Comparison of ENCODE assay signal across 8 cellular contexts in the genomic region with DNA sequence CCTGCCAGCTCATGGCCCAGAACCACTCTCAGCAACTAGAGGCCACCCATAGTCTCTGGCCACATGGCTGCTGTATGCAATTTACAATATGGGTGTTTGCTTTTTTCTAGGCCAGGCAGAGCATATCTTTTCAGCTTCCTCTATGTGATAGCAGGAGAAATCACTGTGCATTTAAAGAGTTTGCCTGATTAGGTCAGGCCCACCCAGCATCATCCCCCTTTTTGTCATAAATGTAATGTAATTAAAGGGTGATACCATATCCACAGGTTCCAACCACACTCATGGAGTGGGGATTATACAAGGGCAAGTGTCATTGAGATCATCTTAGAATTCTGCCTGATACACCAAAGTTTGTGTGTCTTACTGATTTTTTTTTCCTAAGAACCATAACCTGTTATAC.
"Had no signal": no experiment of that assay in that cellular context is flagged by ENCODE, and none has a peak within 500 bp of the region (broad histone marks: within the 10 kb centered on the region; RNA-seq: fewer than 3 reads in every experiment).

No MANE protein-coding gene starts in this region.

- H3K27ac Mint-ChIP-seq: IgD-negative memory B cell had no signal

- H3K27me3 Mint-ChIP-seq: IgD-negative memory B cell had no signal

- H3K9ac ChIP-seq: KMS-11 had no signal

- H3K4me3 Mint-ChIP-seq: IgD-negative memory B cell had no signal

- H3K36me3 Mint-ChIP-seq: IgD-negative memory B cell had no signal

- H3K27ac ChIP-seq: HL-60, KMS-11 had no signal

- H3K9me3 Mint-ChIP-seq: IgD-negative memory B cell had no signal

- ATAC-seq: HepG2 had no signal

- H3K4me2 ChIP-seq: KMS-11 had no signal

- DNase-seq: IMR-90, KBM-7, KG1 had no signal

- FAIRE-seq: HepG2, HTR-8/SVneo had no signal

- H3K4me1 Mint-ChIP-seq: IgD-negative memory B cell had no signal
